11 cellular contexts compared by ENCODE assay signal in the genomic region with DNA sequence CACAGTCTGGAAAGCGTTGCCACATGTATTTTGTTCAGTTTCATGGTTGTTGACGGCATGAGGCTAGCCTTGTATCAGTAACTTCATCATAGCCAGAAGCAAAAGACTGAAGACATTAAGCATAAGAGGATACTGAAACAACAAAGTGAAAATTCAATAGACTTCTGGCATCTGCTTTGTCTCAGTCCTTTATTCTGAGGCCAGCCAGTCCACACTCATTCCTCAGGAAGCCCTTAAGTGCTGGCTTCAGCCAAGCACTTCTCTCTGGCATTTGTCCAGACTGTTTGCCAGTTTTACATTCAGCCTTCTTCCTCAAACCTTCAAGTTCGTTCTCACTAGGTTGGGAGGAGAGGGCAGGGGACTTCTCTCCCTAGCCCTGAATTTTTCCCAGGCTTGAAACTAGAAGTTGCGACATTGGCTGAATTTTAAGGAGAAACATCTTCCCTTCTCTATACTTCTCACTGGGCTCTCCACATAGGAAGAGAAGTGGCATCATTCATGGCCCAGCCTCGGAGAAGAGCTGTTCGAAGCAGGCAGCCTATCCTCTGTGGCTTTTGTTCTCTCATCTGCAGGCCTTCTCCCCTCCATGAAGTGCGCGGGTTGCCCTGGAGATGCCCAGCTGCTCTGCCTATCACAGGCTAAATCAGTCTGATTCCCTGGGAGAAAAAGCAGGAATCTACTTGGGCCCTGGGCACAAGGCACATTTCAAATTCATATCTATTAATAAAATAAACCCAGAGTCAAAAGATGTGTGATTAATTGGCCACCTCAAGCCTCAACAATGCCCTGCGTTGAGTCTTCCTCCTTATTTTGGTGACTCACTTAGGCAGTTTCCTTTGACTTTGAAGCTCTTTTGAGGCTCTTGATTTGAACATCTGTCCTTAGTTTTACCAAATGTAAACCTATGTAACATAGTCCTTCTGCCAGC.
DNase-seq lines count a peak whose midpoint lies in the region; ATAC-seq and TF ChIP-seq lines count a peak whose summit lies in the region.
"Had no signal": no experiment of that assay in that cellular context is flagged by ENCODE, and none has a peak within 500 bp of the region (broad histone marks: within the 10 kb centered on the region; RNA-seq: fewer than 3 reads in every experiment).

No MANE protein-coding gene starts in this region.

- H3K36me3 ChIP-seq in OCI-LY7 (ENCODE audit: insufficient read depth, low read length) = no peaks in the 10 kb centered on the region

- ATAC-seq in omental fat pad (ENCODE audit: low FRiP score) = peak; percentile 32
- ATAC-seq: WTC11 had no signal

- no peaks in the 10 kb centered on the region for H3K9me3 ChIP-seq in OCI-LY7 (ENCODE audit: low read length)

- CTCF ChIA-PET in OCI-LY7 (lab: Charles Lee; ENCODE audit: unreplicated experiment) = no interaction called here

- no peaks in the 10 kb centered on the region for H3K4me1 ChIP-seq in OCI-LY7 (ENCODE audit: insufficient read depth, low read length, poor library complexity, severe bottlenecking)

- H3K27ac ChIP-seq in substantia nigra (ENCODE audit: low read depth, low read length, poor library complexity, severe bottlenecking) (no peak overlapping the region), OCI-LY7 (ENCODE audit: low read depth, low read length, poor library complexity, severe bottlenecking) (no peak overlapping the region)

- no peaks in the 10 kb centered on the region for H4K20me1 ChIP-seq in OCI-LY7 (ENCODE audit: insufficient read depth, low read length)

- POLR2A ChIA-PET in OCI-LY7 (lab: Charles Lee) = no interaction called here

- H3K4me2 ChIP-seq in OCI-LY7 (ENCODE audit: low read length) = no peak overlapping the region

- peak; percentile 96 for DNase-seq in ELR (ENCODE audit: low read depth)
- DNase-seq in NCI-H2029 treated with DMSO at 0.1 percent for 48 hours (lab: John Stamatoyannopoulos, UW) = peak; percentile 23
- DNase-seq in epithelial cell of esophagus (ENCODE audit: low read depth) = peak; percentile 89
- DNase-seq in omental fat pad (ENCODE audit: low spot score) = no peak
- no peak for DNase-seq in middle frontal gyrus (ENCODE audit: extremely low spot score, low spot score)
- DNase-seq in substantia nigra (lab: John Stamatoyannopoulos, UW) = no peak
- DNase-seq in OCI-LY7 (ENCODE audit: low spot score) = no peak
- no peak for DNase-seq in NOMO-1 treated with dmso at 0.1 percent for 144 hours (lab: John Stamatoyannopoulos, UW; ENCODE audit: unreplicated experiment)
- DNase-seq: activated naive CD8-positive, alpha-beta T cell treated with anti-CD3 and anti-CD28 coated beads for 36 hours; NCI-H82 had no signal

- H2AFZ ChIP-seq in OCI-LY7 (ENCODE audit: low read length) = no peak overlapping the region

- H3K4me3 ChIP-seq in epithelial cell of esophagus (ENCODE audit: low read length) (no peak overlapping the region), OCI-LY7 (ENCODE audit: low read depth, low read length, poor library complexity, severe bottlenecking) (no peak overlapping the region)

- H3K9me2 ChIP-seq in OCI-LY7 (ENCODE audit: insufficient read depth, low read length) = no peaks in the 10 kb centered on the region

- H3K79me2 ChIP-seq in OCI-LY7 (ENCODE audit: insufficient read depth, low read depth, low read length) = no peaks in the 10 kb centered on the region

- no peak for TF ChIP-seq CTCF in epithelial cell of esophagus (IDR thresholded peaks at IDR 0.05; ENCODE audit: insufficient read depth, low read depth, low read length, missing control alignments)
- TF ChIP-seq CTCF in omental fat pad (IDR thresholded peaks at IDR 0.05) = no peak
- TF ChIP-seq CTCF in OCI-LY7 (conservative IDR thresholded peaks at IDR 0.05; ENCODE audit: low read length) = no peak

- intact Hi-C loops in OCI-LY7 (cut with micrococcal nuclease; ENCODE audit: unreplicated experiment) = no loop called here

- BruUV-seq in OCI-LY7 (replicated peaks; lab: Mats Ljungman, UMichigan) = no TSS peak

Comparison
In these comparisons a context has a peak if more than half of its experiments do, and no peak if none do; other contexts are left out.
1. DNase-seq: peak in ELR (single experiment), NCI-H2029 treated with DMSO at 0.1 percent for 48 hours (single experiment) and epithelial cell of esophagus (single experiment); none in omental fat pad (single experiment), middle frontal gyrus (single experiment), substantia nigra (0 of 49), OCI-LY7 (single experiment) and NOMO-1 treated with dmso at 0.1 percent for 144 hours (single experiment).